ENCODE assay signal across 8 cellular contexts in genomic region chr20:10219452-10219791, GRCh38. TPM values are rescaled to one million over a fixed set of nuclear protein-coding genes. Genes with fewer than 3 reads are reported as not detected.
DNase-seq lines count a peak whose midpoint lies in the region; ATAC-seq and TF ChIP-seq lines count a peak whose summit lies in the region.

No MANE protein-coding gene starts in this region.

- no peak overlapping the region for H3K4me3 Mint-ChIP-seq in activated CD8-positive, alpha-beta T cell treated with anti-CD3 and anti-CD28 coated beads for 36 hours

- no peak for TF ChIP-seq CTCF in activated CD8-positive, alpha-beta T cell treated with anti-CD3 and anti-CD28 coated beads for 36 hours (IDR thresholded peaks at IDR 0.05)
- no peak for TF ChIP-seq CTCF in lower lobe of right lung (IDR thresholded peaks at IDR 0.05)

- H3K27me3 Mint-ChIP-seq in activated CD8-positive, alpha-beta T cell treated with anti-CD3 and anti-CD28 coated beads for 36 hours = peaks cover 32% of the 10 kb centered on the region

- H3K9me3 Mint-ChIP-seq in activated CD8-positive, alpha-beta T cell treated with anti-CD3 and anti-CD28 coated beads for 36 hours = peaks cover 10% of the 10 kb centered on the region

- H3K27ac ChIP-seq in lower lobe of right lung = no peak overlapping the region

- peak; percentile 41 for DNase-seq in NCI-H526 treated with DMSO at 0.1 percent for 48 hours (lab: John Stamatoyannopoulos, UW)
- peak; percentile 69 for DNase-seq in activated CD8-positive, alpha-beta T cell treated with anti-CD3 and anti-CD28 coated beads for 36 hours
- DNase-seq in effector CD8-positive, alpha-beta T cell (lab: John Stamatoyannopoulos, UW) = peak; percentile 12
- peak; percentile 76 for DNase-seq in lower lobe of right lung
- peak; percentile 27 to 42 for DNase-seq in stimulated activated CD8-positive, alpha-beta memory T cell treated with anti-CD3 and anti-CD28 coated beads, Interleukin-15, amount 100 ng/mL, for 48 hours (ENCODE audit: low read depth in 2 of 2)

- H3K4me1 Mint-ChIP-seq in activated CD8-positive, alpha-beta T cell treated with anti-CD3 and anti-CD28 coated beads for 36 hours (ENCODE audit: low read depth) = peaks cover 13% of the 10 kb centered on the region

- H3K4me1 ChIP-seq in lower lobe of right lung = peaks cover 8% of the 10 kb centered on the region

- peaks cover 7% of the 10 kb centered on the region for H3K36me3 Mint-ChIP-seq in activated CD8-positive, alpha-beta T cell treated with anti-CD3 and anti-CD28 coated beads for 36 hours (ENCODE audit: low read depth)

- peaks cover 39% of the 10 kb centered on the region for H3K27me3 ChIP-seq in lower lobe of right lung (ENCODE audit: low read depth)

- no peaks in the 10 kb centered on the region for H3K36me3 ChIP-seq in lower lobe of right lung

- intact Hi-C loops in activated CD8-positive, alpha-beta T cell treated with anti-CD3 and anti-CD28 coated beads for 36 hours (cut with micrococcal nuclease) = no loop called here
- intact Hi-C loops in lower lobe of right lung (cut with DNase I) = no loop called here

- H3K9me3 ChIP-seq in lower lobe of right lung = no peaks in the 10 kb centered on the region

- POLR2A ChIA-PET in activated CD8-positive, alpha-beta T cell treated with anti-CD3 and anti-CD28 coated beads for 36 hours (lab: Charles Lee) = interaction anchor here (0.7 kb wide), 1 partner anchor 25 kb away, joined by 4 read pairs; no protein-coding TSS in a partner anchor

- ATAC-seq in GM18502 (IDR thresholded peaks at IDR 0.05; ENCODE audit: poor library complexity, unreplicated experiment) (peak; percentile 78), HG03139 (IDR thresholded peaks at IDR 0.05; ENCODE audit: unreplicated experiment) (peak; percentile 76), lower lobe of right lung (peak; percentile 90 to 94), GM18873 (IDR thresholded peaks at IDR 0.05; ENCODE audit: low FRiP score, unreplicated experiment) (no peak)
- ATAC-seq in activated CD8-positive, alpha-beta T cell treated with anti-CD3 and anti-CD28 coated beads for 36 hours = peak; percentile 68

- peak overlapping the region; percentile 44 for H3K4me3 ChIP-seq in lower lobe of right lung

- H3K27ac Mint-ChIP-seq in activated CD8-positive, alpha-beta T cell treated with anti-CD3 and anti-CD28 coated beads for 36 hours = no peak overlapping the region

- CTCF ChIA-PET in activated CD8-positive, alpha-beta T cell treated with anti-CD3 and anti-CD28 coated beads for 36 hours (lab: Charles Lee) = no interaction called here

RNA-seq across cellular contexts. Expression of gene SNAP25, which starts 0.8 kb away (rescaled TPM):
- not detected for total RNA-seq in activated CD8-positive, alpha-beta T cell treated with anti-CD3 and anti-CD28 coated beads for 36 hours
- 0.65 TPM for total RNA-seq in lower lobe of right lung

Comparison
In these comparisons a context has a peak if more than half of its experiments do, and no peak if none do; other contexts are left out.
1. DNase-seq: peak in every context shown above with its lines; median percentile 76 in lower lobe of right lung; 69 in activated CD8-positive, alpha-beta T cell treated with anti-CD3 and anti-CD28 coated beads for 36 hours; 41 in NCI-H526 treated with DMSO at 0.1 percent for 48 hours; 34 in stimulated activated CD8-positive, alpha-beta memory T cell treated with anti-CD3 and anti-CD28 coated beads, Interleukin-15, amount 100 ng/mL, for 48 hours; 12 in effector CD8-positive, alpha-beta T cell.